6 cellular contexts compared by ENCODE assay signal in the genomic region with DNA sequence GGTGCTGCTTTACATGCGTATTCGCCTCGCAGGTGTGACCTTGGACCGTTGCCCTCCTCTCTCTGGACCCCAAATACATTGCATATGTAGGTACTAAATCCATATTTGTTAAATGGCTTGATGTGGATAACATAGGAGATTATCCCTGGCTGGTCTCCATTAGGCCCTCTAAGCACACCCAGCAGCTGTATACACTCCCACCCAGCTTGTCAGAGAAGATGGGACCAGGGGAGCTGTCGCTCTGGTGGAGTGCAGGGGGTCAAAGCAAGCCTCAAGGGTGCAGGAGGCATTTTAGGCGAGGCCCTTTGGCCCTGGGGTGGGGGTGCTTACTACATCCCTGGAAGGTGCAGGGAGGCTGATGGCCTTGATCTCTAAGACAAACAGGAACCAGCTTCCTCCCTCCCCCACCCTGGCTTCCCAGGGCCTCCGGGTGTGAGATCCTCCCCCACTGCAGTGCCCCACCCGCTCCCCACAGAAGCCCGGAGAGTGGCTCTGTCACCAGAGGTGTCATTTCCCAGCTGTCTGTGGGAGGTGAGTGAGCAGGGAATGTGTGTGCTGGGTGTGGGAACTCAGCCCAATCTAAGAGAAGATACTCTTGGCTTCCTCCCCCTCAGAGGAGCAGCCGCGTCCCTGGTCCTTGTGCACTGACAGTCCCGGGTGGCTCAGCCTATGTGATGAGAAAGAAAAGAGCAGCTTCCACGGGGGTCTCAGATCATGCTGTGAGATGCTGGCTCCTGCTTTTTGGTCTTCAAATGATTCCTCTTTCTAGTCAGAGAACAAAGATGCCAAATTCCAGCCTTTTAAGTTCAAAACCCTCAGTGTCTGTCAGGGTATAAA. TPM values are rescaled to one million over a fixed set of nuclear protein-coding genes. Genes with fewer than 3 reads are reported as not detected.
DNase-seq lines count a peak whose midpoint lies in the region; ATAC-seq and TF ChIP-seq lines count a peak whose summit lies in the region.

No MANE protein-coding gene starts in this region.

- H3K27me3 ChIP-seq in lower lobe of right lung (ENCODE audit: low read depth) (no peaks in the 10 kb centered on the region), transverse colon (no peaks in the 10 kb centered on the region)

- H3K9me3 ChIP-seq in lower lobe of right lung (no peaks in the 10 kb centered on the region), transverse colon (no peaks in the 10 kb centered on the region)

- intact Hi-C loops in lower lobe of right lung (cut with DNase I) = no loop called here
- intact Hi-C loops in transverse colon (cut with DNase I; ENCODE audit: low total_unique reads) = no loop called here

- H3K36me3 Mint-ChIP-seq in activated naive CD8-positive, alpha-beta T cell treated with anti-CD3 and anti-CD28 coated beads, Interleukin-2, amount 50 U/mL, for 24 hours (ENCODE audit: low read depth) = peaks cover 23% of the 10 kb centered on the region

- in situ Hi-C loops in transverse colon (cut with MboI; ENCODE audit: low pct_ligation_motif_present in 1 of 4, low pct_unique_long_range_greater_than_20kb in 1 of 4, low sequenced_read_pairs in 3 of 4) = no loop called here

- WGBS in transverse colon (ENCODE audit: low coverage in 1 of 2), 2 donors = 33 to 35% methylated on average over 4 to 11 of the region's 13 CpGs

- no peaks in the 10 kb centered on the region for H3K9me3 Mint-ChIP-seq in activated naive CD8-positive, alpha-beta T cell treated with anti-CD3 and anti-CD28 coated beads, Interleukin-2, amount 50 U/mL, for 24 hours

- peak in 9 of 14 donors; percentile 38 to 71 (median 55) for DNase-seq in C1 segment of cervical spinal cord (lab: John Stamatoyannopoulos, UW)
- peak; percentile 54 for DNase-seq in NCI-H69 (lab: John Stamatoyannopoulos, UW)
- peak; percentile 81 for DNase-seq in activated naive CD8-positive, alpha-beta T cell treated with anti-CD3 and anti-CD28 coated beads, Interleukin-2, amount 50 U/mL, for 24 hours
- peak; percentile 83 for DNase-seq in lower lobe of right lung
- peak; percentile 82 for DNase-seq in transverse colon
- DNase-seq in H4 (ENCODE audit: low spot score) = no peak

- TF ChIP-seq CTCF in lower lobe of right lung (IDR thresholded peaks at IDR 0.05) (no peak), transverse colon (IDR thresholded peaks at IDR 0.05) (no peak)

- H3K4me3 Mint-ChIP-seq in activated naive CD8-positive, alpha-beta T cell treated with anti-CD3 and anti-CD28 coated beads, Interleukin-2, amount 50 U/mL, for 24 hours = peak overlapping the region; percentile 81

- TF ChIP-seq POLR2A in transverse colon (IDR thresholded peaks at IDR 0.05) = no peak

- H3K36me3 ChIP-seq in lower lobe of right lung = peaks cover 22% of the 10 kb centered on the region
- peaks cover 0 to 3% (median 0%) of the 10 kb centered on the region in 4 donors for H3K36me3 ChIP-seq in transverse colon

- H3K27ac Mint-ChIP-seq in activated naive CD8-positive, alpha-beta T cell treated with anti-CD3 and anti-CD28 coated beads, Interleukin-2, amount 50 U/mL, for 24 hours = peak overlapping the region; percentile 95

- TF ChIP-seq EP300 in transverse colon (IDR thresholded peaks at IDR 0.05; ENCODE audit: low read depth) = peak; percentile 13

- H3K4me1 Mint-ChIP-seq in activated naive CD8-positive, alpha-beta T cell treated with anti-CD3 and anti-CD28 coated beads, Interleukin-2, amount 50 U/mL, for 24 hours = peaks cover 57% of the 10 kb centered on the region

- H3K27me3 Mint-ChIP-seq in activated naive CD8-positive, alpha-beta T cell treated with anti-CD3 and anti-CD28 coated beads, Interleukin-2, amount 50 U/mL, for 24 hours = no peaks in the 10 kb centered on the region

- H3K4me1 ChIP-seq in lower lobe of right lung = peaks cover 44% of the 10 kb centered on the region
- peaks cover 29 to 44% (median 35%) of the 10 kb centered on the region in 4 donors for H3K4me1 ChIP-seq in transverse colon

- H3K27ac ChIP-seq in lower lobe of right lung (peak overlapping the region; percentile 99), transverse colon (peak overlapping the region; percentile 93 to 100 (median 97))

- H3K4me3 ChIP-seq in lower lobe of right lung (peak overlapping the region; percentile 12), transverse colon (peak overlapping the region in 1 of 4 donors; percentile 3)

- peak; percentile 67 for ATAC-seq in activated naive CD8-positive, alpha-beta T cell treated with anti-CD3 and anti-CD28 coated beads, Interleukin-2, amount 50 U/mL, for 24 hours
- peak; percentile 52 to 59 for ATAC-seq in lower lobe of right lung

RNA-seq across cellular contexts. Expression of a gene that starts 1.4 kb away (rescaled TPM):
- 77.0 TPM for total RNA-seq in lower lobe of right lung
- total RNA-seq in transverse colon = 10 to 100 TPM; 20.9 to 49.4 (median 30.1) TPM
- total RNA-seq in H4 (2014; rRNA removed; shearing (Covaris generic)) = 0.64 TPM in 2 replicates

RNA-seq across cellular contexts. Expression of a gene that starts 12.0 kb away (rescaled TPM):
- total RNA-seq in lower lobe of right lung (12.9 TPM), transverse colon (10 to 100 TPM in 2 of 4 donors, 1 to 10 TPM in 2; 1.5 to 74.6 (median 18.3) TPM)
- 1.7 and 13.3 TPM in 2 replicates for total RNA-seq in H4 (2014; rRNA removed; shearing (Covaris generic))

RNA-seq across cellular contexts. Expression of a gene that starts 12.0 kb away (rescaled TPM):
- 252 TPM for total RNA-seq in lower lobe of right lung
- total RNA-seq in transverse colon = 100 to 1,000 TPM in 2 of 4 donors, 10 to 100 TPM in 2; 55.9 to 211 (median 109) TPM
- total RNA-seq in H4 (2014; rRNA removed; shearing (Covaris generic)) = 4.4 and 4.6 TPM in 2 replicates

RNA-seq across cellular contexts. Expression of a gene that starts 25.8 kb away (rescaled TPM):
- total RNA-seq in lower lobe of right lung = 7.7 TPM
- total RNA-seq in transverse colon = 10 to 100 TPM in 3 of 4 donors, 1 to 10 TPM in 1; 3.2 to 17.1 (median 12.7) TPM
- 0.62 and 0.68 TPM in 2 replicates for total RNA-seq in H4 (2014; rRNA removed; shearing (Covaris generic))

RNA-seq across cellular contexts. Expression of a gene that starts 40.3 kb away (rescaled TPM):
- 0.21 TPM for total RNA-seq in lower lobe of right lung
- not detected for total RNA-seq in transverse colon
- total RNA-seq in H4 (2014; rRNA removed; shearing (Covaris generic)) = 0.14 TPM in 1 of 2 replicates, not detected in the other

Comparison
In these comparisons a context has a peak if more than half of its experiments do, and no peak if none do; other contexts are left out.
1. RNA of a gene that starts 1.4 kb away (total RNA-seq): 77.0 TPM in lower lobe of right lung (single experiment) and 20.9 to 49.4 TPM in transverse colon; 0.64 TPM in H4; every median in the first group is over 10 times any median in the second.
2. RNA of a gene that starts 12.0 kb away (total RNA-seq): 252 TPM in lower lobe of right lung (single experiment) and 55.9 to 211 TPM in transverse colon; 4.4 to 4.6 TPM in H4; every median in the first group is over 10 times any median in the second.